ENCODE assay signal across 25 cellular contexts in the genomic region with DNA sequence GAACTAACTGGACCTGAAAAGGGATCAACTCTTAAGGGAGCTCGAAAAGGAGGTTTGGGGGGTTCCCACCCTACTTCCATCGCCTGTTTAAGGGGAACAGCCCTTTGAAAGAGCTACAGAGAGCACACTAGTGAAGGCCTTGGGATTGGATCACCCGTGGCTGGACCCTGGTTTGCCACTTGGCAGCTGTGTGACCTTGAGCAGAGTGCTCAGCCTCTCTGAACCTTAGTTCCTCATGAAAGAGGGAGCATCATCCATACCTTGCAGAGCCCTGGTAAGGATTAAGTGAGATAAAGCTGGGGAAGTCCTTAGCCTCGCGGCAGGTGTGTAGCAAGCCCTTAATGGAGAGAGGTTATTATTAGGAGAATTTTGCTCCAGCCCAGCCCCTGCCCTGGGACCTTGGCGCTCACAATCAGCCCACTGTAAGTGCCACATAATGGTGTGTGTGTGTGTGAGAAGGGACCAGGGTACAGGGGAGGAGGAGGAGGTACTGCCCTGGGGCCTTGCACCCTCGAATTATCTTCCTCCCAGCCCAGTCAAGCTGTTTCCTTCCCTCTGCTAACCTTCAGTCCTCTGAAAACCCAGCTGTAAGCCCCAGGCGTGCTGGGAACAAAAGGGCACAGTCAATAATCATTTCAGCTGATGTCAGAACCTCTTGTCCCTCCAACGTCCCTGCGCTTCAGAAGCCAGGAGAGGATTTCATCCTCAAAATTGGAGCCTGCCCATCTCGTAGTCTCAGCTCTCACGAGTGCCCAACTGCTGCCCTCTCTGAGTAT. TPM values are rescaled to one million over a fixed set of nuclear protein-coding genes. Genes with fewer than 3 reads are reported as not detected.
"Had no signal": no experiment of that assay in that cellular context is flagged by ENCODE, and none has a peak within 500 bp of the region (broad histone marks: within the 10 kb centered on the region; RNA-seq: fewer than 3 reads in every experiment).

No MANE protein-coding gene starts in this region.

- H3K27ac ChIP-seq: brain microvascular endothelial cell, heart right ventricle, neutrophil, parathyroid adenoma, spleen, testis, upper lobe of right lung had no signal

- DNase-seq: activated B cell treated with CpG ODN at 0.5 μM for 24 hours; activated CD4-positive, alpha-beta memory T cell treated with anti-CD3 and anti-CD28 coated beads for 36 hours; activated CD4-positive, alpha-beta T cell treated with anti-CD3 and anti-CD28 coated beads for 4 hours; activated effector memory CD4-positive, alpha-beta T cell treated with Interleukin-2 at 50 U/mL for 16 hours; activated naive CD4-positive, alpha-beta T cell treated with anti-CD3 and anti-CD28 coated beads, Interleukin-2, amount 50 U/mL, for 16 hours; activated T-cell treated with anti-CD3 and anti-CD28 coated beads, Interleukin-2, amount 50 U/mL, for 48 hours; aorta; brain microvascular endothelial cell; cortex of kidney; effector CD4-positive, alpha-beta T cell; heart right ventricle; kidney glomerular epithelial cell; left ventricle myocardium superior; naive thymus-derived CD4-positive, alpha-beta T cell; spleen; stimulated activated CD4-positive, alpha-beta T cell treated with anti-CD3 and anti-CD28 coated beads, Interleukin-4, amount 100 ng/mL, for 4 hours; T-helper 1 cell; T-helper 9 cell; testis; upper lobe of right lung had no signal

- H3K4me3 Mint-ChIP-seq: activated B cell treated with CpG ODN at 0.5 μM for 24 hours; activated CD4-positive, alpha-beta memory T cell treated with anti-CD3 and anti-CD28 coated beads for 36 hours; central memory CD8-positive, alpha-beta T cell; memory B cell; naive thymus-derived CD4-positive, alpha-beta T cell; stimulated activated memory B cell treated with anti-CD40 and anti-IgM and Interleukin-4, amounts not matched to agents 10 μg/mL and 1 μg/mL and 100 μg/mL, for 72 hours had no signal

- H3K4me1 ChIP-seq: parathyroid adenoma had no signal

- H3K27ac Mint-ChIP-seq: activated B cell treated with CpG ODN at 0.5 μM for 24 hours; activated CD4-positive, alpha-beta memory T cell treated with anti-CD3 and anti-CD28 coated beads for 36 hours; memory B cell; naive thymus-derived CD4-positive, alpha-beta T cell; stimulated activated memory B cell treated with anti-CD40 and anti-IgM and Interleukin-4, amounts not matched to agents 10 μg/mL and 1 μg/mL and 100 μg/mL, for 72 hours had no signal

- H3K79me2 ChIP-seq: parathyroid adenoma had no signal

- H3K9me3 Mint-ChIP-seq: activated B cell treated with CpG ODN at 0.5 μM for 24 hours; activated CD4-positive, alpha-beta memory T cell treated with anti-CD3 and anti-CD28 coated beads for 36 hours; central memory CD8-positive, alpha-beta T cell; memory B cell; naive thymus-derived CD4-positive, alpha-beta T cell; stimulated activated memory B cell treated with anti-CD40 and anti-IgM and Interleukin-4, amounts not matched to agents 10 μg/mL and 1 μg/mL and 100 μg/mL, for 72 hours had no signal

- H2AFZ ChIP-seq: parathyroid adenoma had no signal

- H3K36me3 Mint-ChIP-seq: activated CD4-positive, alpha-beta memory T cell treated with anti-CD3 and anti-CD28 coated beads for 36 hours; memory B cell; naive thymus-derived CD4-positive, alpha-beta T cell; stimulated activated memory B cell treated with anti-CD40 and anti-IgM and Interleukin-4, amounts not matched to agents 10 μg/mL and 1 μg/mL and 100 μg/mL, for 72 hours had no signal

- H3K9me3 ChIP-seq: heart right ventricle, neutrophil, spleen, testis, upper lobe of right lung had no signal

- H3K27me3 ChIP-seq: brain microvascular endothelial cell, heart right ventricle, neutrophil, testis, upper lobe of right lung had no signal

- H3K27me3 Mint-ChIP-seq: activated CD4-positive, alpha-beta memory T cell treated with anti-CD3 and anti-CD28 coated beads for 36 hours; naive thymus-derived CD4-positive, alpha-beta T cell had no signal

- H3K4me1 Mint-ChIP-seq: activated B cell treated with CpG ODN at 0.5 μM for 24 hours; central memory CD8-positive, alpha-beta T cell; naive thymus-derived CD4-positive, alpha-beta T cell; stimulated activated memory B cell treated with anti-CD40 and anti-IgM and Interleukin-4, amounts not matched to agents 10 μg/mL and 1 μg/mL and 100 μg/mL, for 72 hours had no signal

- H3K4me3 ChIP-seq: heart right ventricle, spleen, testis, upper lobe of right lung had no signal

- H3K9ac ChIP-seq: parathyroid adenoma had no signal

- H3K36me3 ChIP-seq: brain microvascular endothelial cell, heart right ventricle, neutrophil, spleen, upper lobe of right lung had no signal

RNA-seq across cellular contexts. Expression of gene FOXI1, which starts 42.9 kb away (rescaled TPM):
- total RNA-seq: activated B cell treated with CpG ODN at 0.5 μM for 24 hours; activated CD4-positive, alpha-beta memory T cell treated with anti-CD3 and anti-CD28 coated beads for 36 hours; aorta; heart right ventricle; left ventricle myocardium superior; spleen; upper lobe of right lung had no signal
- polyA plus RNA-seq: aorta; heart right ventricle; naive thymus-derived CD4-positive, alpha-beta T cell; spleen had no signal
